ENCODE assay signal across 1 cellular context in genomic region chr11:65260756-65261590, GRCh38.
TF ChIP-seq lines count a peak whose summit lies in the region.

No MANE protein-coding gene starts in this region.

TF ChIP-seq in HCT116, 20 proteins besides CTCF, POLR2A, EP300 and RAD21 (continued from another document):
- TF ChIP-seq ZBTB33 (IDR thresholded peaks at IDR 0.05; ENCODE audit: extremely low read depth, insufficient replicate concordance, low read length) (no peak), CEBPB (IDR thresholded peaks at IDR 0.05; ENCODE audit: low read depth) (no peak), SRF (IDR thresholded peaks at IDR 0.05; ENCODE audit: low read depth) (no peak), REST (IDR thresholded peaks at IDR 0.05; ENCODE audit: low read depth) (no peak), CBX3 (IDR thresholded peaks at IDR 0.05; ENCODE audit: low read depth) (no peak)
